In the genomic region with DNA sequence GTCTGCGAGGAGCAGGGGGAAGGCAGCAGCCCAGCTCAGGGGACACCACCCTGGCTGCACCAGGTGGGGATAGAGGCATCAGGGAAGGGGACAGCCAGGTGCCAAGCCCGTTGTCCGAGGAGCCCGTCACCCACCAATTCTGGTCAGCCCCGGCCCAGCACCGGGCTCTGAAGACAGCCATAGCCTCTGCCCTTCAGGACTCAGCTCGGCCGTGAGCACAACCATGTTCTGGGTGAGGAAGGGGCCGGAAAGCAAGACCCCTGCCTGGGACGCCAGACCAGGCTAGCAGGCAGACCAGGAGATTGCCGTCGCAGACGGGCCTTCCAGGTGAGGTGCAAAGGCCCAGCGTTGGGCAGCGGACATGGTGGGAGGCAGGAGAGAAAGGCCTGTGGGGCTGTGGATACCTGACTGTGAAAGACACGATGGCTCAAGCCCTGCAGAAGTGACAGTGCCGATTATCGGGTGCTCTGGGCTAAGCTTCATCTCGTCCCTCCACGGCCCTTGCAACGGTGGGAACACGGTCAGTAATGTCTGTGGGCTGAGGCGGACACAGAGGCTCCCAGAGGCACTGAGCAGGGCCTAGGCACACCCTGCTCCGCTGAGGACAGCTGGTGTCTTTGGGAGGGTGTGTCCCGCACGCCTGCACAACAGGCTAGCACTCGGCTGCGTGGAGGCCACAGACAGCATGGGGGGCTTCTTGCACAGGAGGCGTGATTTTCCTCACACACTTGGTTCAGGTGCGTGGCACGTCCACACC, we compare ENCODE assay signal across 34 cellular contexts. TPM values are rescaled to one million over a fixed set of nuclear protein-coding genes. Genes with fewer than 3 reads are reported as not detected.
"Had no signal": no experiment of that assay in that cellular context is flagged by ENCODE, and none has a peak within 500 bp of the region (broad histone marks: within the 10 kb centered on the region; RNA-seq: fewer than 3 reads in every experiment).

No MANE protein-coding gene starts in this region.

- H3K27me3 Mint-ChIP-seq: activated naive CD8-positive, alpha-beta T cell treated with anti-CD3 and anti-CD28 coated beads for 36 hours; stimulated activated naive CD8-positive, alpha-beta T cell treated with anti-CD3 and anti-CD28 coated beads, Interleukin-15, Interleukin-2, amounts not matched to agents 100 ng/mL and 50 ng/mL, for 24 hours had no signal

- H3K27me3 ChIP-seq: adrenal gland, body of pancreas, heart left ventricle, right lobe of liver, upper lobe of right lung had no signal

- H3K36me3 ChIP-seq: adrenal gland, heart left ventricle, upper lobe of right lung had no signal

- DNase-seq: activated CD4-positive, alpha-beta T cell treated with anti-CD3 and anti-CD28 coated beads for 4 hours; activated CD4-positive, alpha-beta T cell treated with anti-CD3 and anti-CD28 coated beads, Interleukin-2, amount 50 U/mL, for 4 hours; activated CD8-positive, alpha-beta memory T cell treated with anti-CD3 and anti-CD28 coated beads, Interleukin-2, amount 50 U/mL, for 4 hours; activated effector memory CD4-positive, alpha-beta T cell treated with anti-CD3 and anti-CD28 coated beads, Interleukin-2, amount 50 U/mL, for 16 hours; activated naive CD4-positive, alpha-beta T cell treated with anti-CD3 and anti-CD28 coated beads for 36 hours; activated naive CD8-positive, alpha-beta T cell treated with anti-CD3 and anti-CD28 coated beads for 36 hours; activated T-cell treated with anti-CD3 and anti-CD28 coated beads, Interleukin-2, amount 50 U/mL, for 1 hour; adrenal gland; aorta; body of pancreas; caudate nucleus; endodermal cell; foreskin fibroblast; hypothalamus; immature natural killer cell; mesendoderm; stimulated activated CD4-positive, alpha-beta T cell treated with anti-CD3 and anti-CD28 coated beads, Interleukin-4, amount 100 ng/mL, for 24 hours; substantia nigra; T-helper 9 cell; upper lobe of right lung had no signal

- ATAC-seq: body of pancreas; esophagus mucosa; left lobe of liver; right lobe of liver; stimulated activated effector memory CD8-positive, alpha-beta T cell treated with anti-CD3 and anti-CD28 coated beads, Interleukin-12 subunit alpha, Interleukin-12 subunit beta, amount 100 ng/mL, for 72 hours; upper lobe of right lung had no signal

- H3K4me3 ChIP-seq: adrenal gland, body of pancreas, heart left ventricle, lung, right lobe of liver, skin epidermis, upper lobe of right lung had no signal

- H3K27ac ChIP-seq: body of pancreas, heart left ventricle, right lobe of liver, skin epidermis, upper lobe of right lung, VCaP had no signal

- H3K36me3 Mint-ChIP-seq: activated naive CD8-positive, alpha-beta T cell treated with anti-CD3 and anti-CD28 coated beads for 36 hours; immature natural killer cell; stimulated activated effector memory CD8-positive, alpha-beta T cell treated with anti-CD3 and anti-CD28 coated beads, Interleukin-12 subunit alpha, Interleukin-12 subunit beta, amount 100 ng/mL, for 72 hours had no signal

- H3K4me1 Mint-ChIP-seq: endodermal cell, immature natural killer cell had no signal

- H3K4me1 ChIP-seq: adrenal gland, body of pancreas, right lobe of liver had no signal

- H3K9me3 Mint-ChIP-seq: activated naive CD4-positive, alpha-beta T cell treated with anti-CD3 and anti-CD28 coated beads for 36 hours; activated naive CD8-positive, alpha-beta T cell treated with anti-CD3 and anti-CD28 coated beads for 36 hours; activated T-helper 1 cell treated with anti-CD3 and anti-CD28 coated beads, Interleukin-12 subunit alpha, Interleukin-12 subunit beta, Interleukin-2, Interleukin-4 antibody, amounts not matched to agents 30 ng/mL and 10 ng/mL and 1 ng/mL, durations not matched to agents 14 hours and 24 hours and 36 hours; dendritic cell treated with granulocyte-macrophage colony-stimulating factor and Interleukin-4, amounts not matched to agents 40 ng/mL and 50 ng/mL, for 4 days; nephron; stimulated activated effector memory CD8-positive, alpha-beta T cell treated with anti-CD3 and anti-CD28 coated beads, Interleukin-12 subunit alpha, Interleukin-12 subunit beta, amount 100 ng/mL, for 72 hours; stimulated activated naive CD8-positive, alpha-beta T cell treated with anti-CD3 and anti-CD28 coated beads, Interleukin-15, Interleukin-2, amounts not matched to agents 100 ng/mL and 50 ng/mL, for 24 hours had no signal

- H3K9me3 ChIP-seq: adrenal gland, body of pancreas, right lobe of liver, upper lobe of right lung had no signal

- H3K27ac Mint-ChIP-seq: activated naive CD4-positive, alpha-beta T cell treated with anti-CD3 and anti-CD28 coated beads for 36 hours; activated naive CD8-positive, alpha-beta T cell treated with anti-CD3 and anti-CD28 coated beads for 36 hours; activated T-helper 1 cell treated with anti-CD3 and anti-CD28 coated beads, Interleukin-12 subunit alpha, Interleukin-12 subunit beta, Interleukin-2, Interleukin-4 antibody, amounts not matched to agents 30 ng/mL and 10 ng/mL and 1 ng/mL, durations not matched to agents 14 hours and 24 hours and 36 hours; dendritic cell treated with granulocyte-macrophage colony-stimulating factor and Interleukin-4, amounts not matched to agents 40 ng/mL and 50 ng/mL, for 4 days; endodermal cell; immature natural killer cell; stimulated activated effector memory CD8-positive, alpha-beta T cell treated with anti-CD3 and anti-CD28 coated beads, Interleukin-12 subunit alpha, Interleukin-12 subunit beta, amount 100 ng/mL, for 72 hours; stimulated activated naive CD8-positive, alpha-beta T cell treated with anti-CD3 and anti-CD28 coated beads, Interleukin-15, Interleukin-2, amounts not matched to agents 100 ng/mL and 50 ng/mL, for 24 hours had no signal

- H3K4me3 Mint-ChIP-seq: activated naive CD4-positive, alpha-beta T cell treated with anti-CD3 and anti-CD28 coated beads for 36 hours; activated naive CD8-positive, alpha-beta T cell treated with anti-CD3 and anti-CD28 coated beads for 36 hours; activated T-helper 1 cell treated with anti-CD3 and anti-CD28 coated beads, Interleukin-12 subunit alpha, Interleukin-12 subunit beta, Interleukin-2, Interleukin-4 antibody, amounts not matched to agents 30 ng/mL and 10 ng/mL and 1 ng/mL, durations not matched to agents 14 hours and 24 hours and 36 hours; dendritic cell treated with granulocyte-macrophage colony-stimulating factor and Interleukin-4, amounts not matched to agents 40 ng/mL and 50 ng/mL, for 4 days; endodermal cell; immature natural killer cell; nephron; stimulated activated effector memory CD8-positive, alpha-beta T cell treated with anti-CD3 and anti-CD28 coated beads, Interleukin-12 subunit alpha, Interleukin-12 subunit beta, amount 100 ng/mL, for 72 hours; stimulated activated naive CD8-positive, alpha-beta T cell treated with anti-CD3 and anti-CD28 coated beads, Interleukin-15, Interleukin-2, amounts not matched to agents 100 ng/mL and 50 ng/mL, for 24 hours had no signal

RNA-seq across cellular contexts. Expression of a gene that starts 36.5 kb away (rescaled TPM):
- total RNA-seq: activated CD8-positive, alpha-beta memory T cell treated with anti-CD3 and anti-CD28 coated beads for 36 hours; activated naive CD4-positive, alpha-beta T cell treated with anti-CD3 and anti-CD28 coated beads for 36 hours; activated naive CD8-positive, alpha-beta T cell treated with anti-CD3 and anti-CD28 coated beads for 36 hours; activated T-helper 1 cell treated with anti-CD3 and anti-CD28 coated beads, Interleukin-12 subunit alpha, Interleukin-12 subunit beta, Interleukin-2, Interleukin-4 antibody, amounts not matched to agents 30 ng/mL and 10 ng/mL and 1 ng/mL, durations not matched to agents 14 hours and 24 hours and 36 hours; aorta; body of pancreas; endodermal cell; esophagus mucosa; kidney epithelial cell; upper lobe of right lung had no signal
